ENCODE assay signal across 25 cellular contexts in genomic region chr5:113759505-113760145, GRCh38.
"Had no signal": no experiment of that assay in that cellular context is flagged by ENCODE, and none has a peak within 500 bp of the region (broad histone marks: within the 10 kb centered on the region; RNA-seq: fewer than 3 reads in every experiment).

No MANE protein-coding gene starts in this region.

- H3K4me1 ChIP-seq: body of pancreas, foreskin keratinocyte, heart right ventricle, left lung, lower lobe of right lung, psoas muscle, right atrium auricular region, stomach, thyroid gland, upper lobe of left lung, vagina had no signal

- DNase-seq: activated CD4-positive, alpha-beta T cell treated with anti-CD3 and anti-CD28 coated beads for 4 hours; activated CD4-positive, alpha-beta T cell treated with anti-CD3 and anti-CD28 coated beads, Interleukin-2, amount 50 U/mL, for 48 hours; activated CD8-positive, alpha-beta memory T cell treated with anti-CD3 and anti-CD28 coated beads for 24 hours; activated effector memory CD4-positive, alpha-beta T cell treated with Interleukin-2 at 50 U/mL for 16 hours; activated naive CD4-positive, alpha-beta T cell treated with Interleukin-2 at 50 U/mL for 16 hours; anterior cingulate cortex; body of pancreas; dermis blood vessel endothelial cell; effector CD4-positive, alpha-beta T cell; heart right ventricle; left lung; lower lobe of right lung; mesenchymal stem cell; psoas muscle; stimulated activated CD4-positive, alpha-beta T cell treated with anti-CD3 and anti-CD28 coated beads, Interleukin-1b, Interleukin-23, amount 100 ng/mL, for 48 hours; stimulated activated naive B cell treated with anti-CD40 and anti-IgM and Interleukin-4, amounts not matched to agents 10 μg/mL and 1 μg/mL and 100 μg/mL, for 72 hours; stomach; thyroid gland; upper lobe of left lung had no signal

- H3K9me3 ChIP-seq: body of pancreas, esophagus muscularis mucosa, heart right ventricle, left lung, lower lobe of right lung, psoas muscle, right atrium auricular region, stomach, thyroid gland, upper lobe of left lung, vagina had no signal

- H3K36me3 ChIP-seq: esophagus muscularis mucosa, heart right ventricle, left lung, lower lobe of right lung, right atrium auricular region, stomach, thyroid gland, upper lobe of left lung, vagina had no signal

- ATAC-seq: body of pancreas; heart right ventricle; left lung; lower lobe of right lung; natural killer cell treated with Interleukin-12 subunit alpha and Interleukin-12 subunit beta and Interleukin-15 and Interleukin-18, amount 100 ng/mL, for 72 hours; psoas muscle; stimulated activated naive B cell treated with anti-CD40 and anti-IgM and Interleukin-4, amounts not matched to agents 10 μg/mL and 1 μg/mL and 100 μg/mL, for 72 hours had no signal

- H3K4me3 ChIP-seq: body of pancreas, esophagus muscularis mucosa, heart right ventricle, left lung, lower lobe of right lung, psoas muscle, right atrium auricular region, smooth muscle cell, stomach, thyroid gland, upper lobe of left lung, vagina had no signal

- H3K27me3 ChIP-seq: body of pancreas, esophagus muscularis mucosa, left lung, right atrium auricular region, stomach, thyroid gland, upper lobe of left lung, vagina had no signal
